Comparison of ENCODE assay signal across 8 cellular contexts in the genomic region with DNA sequence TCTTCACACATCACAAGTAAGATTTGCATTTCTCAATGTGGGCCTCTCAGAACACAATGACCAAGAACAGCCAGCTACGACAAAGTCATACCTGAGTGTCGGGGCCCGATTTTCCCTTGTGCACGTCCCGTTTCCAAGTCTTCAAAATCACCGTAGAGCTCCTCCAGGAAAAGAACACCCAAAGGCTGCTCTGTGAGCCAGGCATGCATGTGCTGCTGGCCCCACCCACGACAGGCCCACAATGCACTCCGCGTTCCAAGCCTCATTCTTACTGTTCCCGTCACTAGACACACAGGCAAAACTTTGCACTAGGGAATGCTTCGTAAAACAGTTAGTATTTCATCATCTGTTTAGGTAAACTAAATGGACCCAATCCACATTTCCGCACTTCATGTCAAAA.
DNase-seq lines count a peak whose midpoint lies in the region; ATAC-seq, FAIRE-seq and TF ChIP-seq lines count a peak whose summit lies in the region.
"Not testable (repeated sequence)": the region's sequence is repeated elsewhere in the genome, so short reads cannot be mapped to it uniquely, and the experiment has no call there.

No MANE protein-coding gene starts in this region.

- peak overlapping the region; percentile 48; the same call in 1 of the 2 replicates for H3K4me2 ChIP-seq in GM23338
- not testable (repeated sequence) for H3K4me2 ChIP-seq in SK-N-SH

- not testable (repeated sequence) for H3K36me3 Mint-ChIP-seq in GM23338 (ENCODE audit: low read depth); natural killer cell treated with Interleukin-12 subunit alpha and Interleukin-12 subunit beta and Interleukin-15 and Interleukin-18, amount 100 ng/mL, for 72 hours

- not testable (repeated sequence) for ATAC-seq in GM23338; Right ventricle myocardium superior (ENCODE audit: poor library complexity); natural killer cell treated with Interleukin-12 subunit alpha and Interleukin-12 subunit beta and Interleukin-15 and Interleukin-18, amount 100 ng/mL, for 72 hours

- not testable (repeated sequence) for TF ChIP-seq RAD21 in SK-N-SH (IDR thresholded peaks at IDR 0.05; ENCODE audit: low read length)

- H3K9me2 ChIP-seq in GM23338 (ENCODE audit: insufficient read depth); SK-N-SH: not testable (repeated sequence)

- H2AFZ ChIP-seq in GM23338; SK-N-SH (ENCODE audit: low read depth): not testable (repeated sequence)

- peak overlapping the region; percentile 23 for H3K4me3 Mint-ChIP-seq in GM23338
- not testable (repeated sequence) for H3K4me3 Mint-ChIP-seq in natural killer cell treated with Interleukin-12 subunit alpha and Interleukin-12 subunit beta and Interleukin-15 and Interleukin-18, amount 100 ng/mL, for 72 hours

- H3K4me3 ChIP-seq in GM23338; SK-N-SH (ENCODE audit: low read depth in 2 of 2, low read length in 1 of 2); coronary artery; kidney (ENCODE audit: low read length in 2 of 2); sigmoid colon: not testable (repeated sequence)

- H3F3A ChIP-seq in GM23338 (replicated peaks; ENCODE audit: low read depth); SK-N-SH (replicated peaks; ENCODE audit: insufficient read depth): not testable (repeated sequence)

- intact Hi-C loops in Right ventricle myocardium superior (cut with DNase I); kidney (cut with DNase I); sigmoid colon (cut with DNase I): not testable (repeated sequence)

- not testable (repeated sequence) for H3K4me1 Mint-ChIP-seq in GM23338; natural killer cell treated with Interleukin-12 subunit alpha and Interleukin-12 subunit beta and Interleukin-15 and Interleukin-18, amount 100 ng/mL, for 72 hours (ENCODE audit: low read depth in 2 of 2)

- H3K27ac ChIP-seq in GM23338 (ENCODE audit: low read depth); SK-N-SH (ENCODE audit: low read depth in 2 of 2, low read length in 1 of 2); coronary artery; kidney (ENCODE audit: low read depth in 2 of 2, low read length in 2 of 2); sigmoid colon: not testable (repeated sequence)

- not testable (repeated sequence) for H3K4me1 ChIP-seq in GM23338 (ENCODE audit: insufficient read depth); SK-N-SH (ENCODE audit: control insufficient read depth in 1 of 2, insufficient read depth in 2 of 2, low read depth in 1 of 2, low read length in 1 of 2); kidney (ENCODE audit: control insufficient read depth in 1 of 2, insufficient read depth in 1 of 2, low read depth in 1 of 2, low read length in 2 of 2); sigmoid colon

- H3K79me2 ChIP-seq in GM23338 (replicated peaks; ENCODE audit: insufficient read depth), result not testable (repeated sequence)
- peaks cover 19% of the 10 kb centered on the region; the same call in 1 of the 2 replicates for H3K79me2 ChIP-seq in SK-N-SH (ENCODE audit: insufficient read depth)

- H3K27me3 Mint-ChIP-seq in GM23338 (ENCODE audit: insufficient read depth, low read depth, poor library complexity), result peaks cover 11% of the 10 kb centered on the region
- H3K27me3 Mint-ChIP-seq in natural killer cell treated with Interleukin-12 subunit alpha and Interleukin-12 subunit beta and Interleukin-15 and Interleukin-18, amount 100 ng/mL, for 72 hours, result not testable (repeated sequence)

- not testable (repeated sequence) for H3K9ac ChIP-seq in SK-N-SH; kidney (ENCODE audit: low read length in 2 of 2)

- CTCF ChIA-PET in SK-N-SH (lab: Yijun Ruan, JAX), result not testable (repeated sequence)

- WGBS in SK-N-SH (ENCODE audit: low lambda C conversion rate), result 86% methylated on average over 12 of the region's 12 CpGs
- 92 to 94% methylated on average over 12 of the region's 12 CpGs for WGBS in sigmoid colon, 2 donors

- not testable (repeated sequence) for TF ChIP-seq EP300 in SK-N-SH (IDR thresholded peaks at IDR 0.05; ENCODE audit: borderline replicate concordance in 1 of 2, low read depth in 1 of 2, low read length in 1 of 2); sigmoid colon (IDR thresholded peaks at IDR 0.05)

- not testable (repeated sequence) for TF ChIP-seq CTCF in GM23338 (conservative IDR thresholded peaks at IDR 0.05; ENCODE audit: low read depth in 2 of 2); SK-N-SH (IDR thresholded peaks at IDR 0.05); coronary artery (IDR thresholded peaks at IDR 0.05); kidney (IDR thresholded peaks at IDR 0.05; ENCODE audit: borderline replicate concordance, extremely low read depth, insufficient read depth); sigmoid colon (IDR thresholded peaks at IDR 0.05)

- POLR2A ChIA-PET in SK-N-SH (lab: Yijun Ruan, JAX), result not testable (repeated sequence)

- H3K27me3 ChIP-seq in GM23338 (ENCODE audit: insufficient read depth), result peaks cover 21% of the 10 kb centered on the region; the same call in 1 of the 2 replicates
- not testable (repeated sequence) for H3K27me3 ChIP-seq in SK-N-SH (ENCODE audit: insufficient read depth); sigmoid colon

- H3K9me3 ChIP-seq in SK-N-SH; kidney (ENCODE audit: control insufficient read depth in 1 of 2, low read length in 2 of 2); sigmoid colon: not testable (repeated sequence)

- not testable (repeated sequence) for H4K20me1 ChIP-seq in GM23338 (replicated peaks; ENCODE audit: insufficient read depth); SK-N-SH (ENCODE audit: insufficient read depth)

- TF ChIP-seq POLR2A in sigmoid colon (IDR thresholded peaks at IDR 0.05), result not testable (repeated sequence)

- FAIRE-seq in kidney (lab: Jason Lieb, UNC), result not testable (repeated sequence)

- H3K27ac Mint-ChIP-seq in GM23338; natural killer cell treated with Interleukin-12 subunit alpha and Interleukin-12 subunit beta and Interleukin-15 and Interleukin-18, amount 100 ng/mL, for 72 hours: not testable (repeated sequence)

- not testable (repeated sequence) for H3K36me3 ChIP-seq in GM23338 (ENCODE audit: insufficient read depth); SK-N-SH (replicated peaks in 1 of 2; ENCODE audit: control insufficient read depth in 1 of 2, insufficient read depth in 2 of 2, low read length in 1 of 2); kidney (ENCODE audit: control insufficient read depth in 1 of 2, insufficient read depth in 2 of 2, low read length in 2 of 2); sigmoid colon

- H3K9me3 Mint-ChIP-seq in GM23338; natural killer cell treated with Interleukin-12 subunit alpha and Interleukin-12 subunit beta and Interleukin-15 and Interleukin-18, amount 100 ng/mL, for 72 hours: not testable (repeated sequence)

- peak; percentile 0 for DNase-seq in Ammon's horn (ENCODE audit: low spot score)
- DNase-seq in GM23338 (ENCODE audit: low spot score), result peak; percentile 2
- DNase-seq in SK-N-SH, result not testable (repeated sequence)
- peak; percentile 49 for DNase-seq in coronary artery (ENCODE audit: low spot score)
- DNase-seq in Right ventricle myocardium superior, result peak; percentile 35
- DNase-seq in kidney, result peak; percentile 7
- peak; percentile 26 for DNase-seq in natural killer cell treated with Interleukin-12 subunit alpha and Interleukin-12 subunit beta and Interleukin-15 and Interleukin-18, amount 100 ng/mL, for 72 hours (ENCODE audit: low spot score)
- DNase-seq in sigmoid colon, result peak; percentile 40

TF ChIP-seq in SK-N-SH, 30 proteins besides CTCF, POLR2A, EP300 and RAD21:
- TF ChIP-seq, protein P1, sequence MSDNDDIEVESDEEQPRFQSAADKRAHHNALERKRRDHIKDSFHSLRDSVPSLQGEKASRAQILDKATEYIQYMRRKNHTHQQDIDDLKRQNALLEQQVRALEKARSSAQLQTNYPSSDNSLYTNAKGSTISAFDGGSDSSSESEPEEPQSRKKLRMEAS (IDR thresholded peaks at IDR 0.05; ENCODE audit: low read depth), result peak; percentile 46; the same call in 1 of the 2 replicates
